Comparison of ENCODE assay signal across 9 cellular contexts in the genomic region with DNA sequence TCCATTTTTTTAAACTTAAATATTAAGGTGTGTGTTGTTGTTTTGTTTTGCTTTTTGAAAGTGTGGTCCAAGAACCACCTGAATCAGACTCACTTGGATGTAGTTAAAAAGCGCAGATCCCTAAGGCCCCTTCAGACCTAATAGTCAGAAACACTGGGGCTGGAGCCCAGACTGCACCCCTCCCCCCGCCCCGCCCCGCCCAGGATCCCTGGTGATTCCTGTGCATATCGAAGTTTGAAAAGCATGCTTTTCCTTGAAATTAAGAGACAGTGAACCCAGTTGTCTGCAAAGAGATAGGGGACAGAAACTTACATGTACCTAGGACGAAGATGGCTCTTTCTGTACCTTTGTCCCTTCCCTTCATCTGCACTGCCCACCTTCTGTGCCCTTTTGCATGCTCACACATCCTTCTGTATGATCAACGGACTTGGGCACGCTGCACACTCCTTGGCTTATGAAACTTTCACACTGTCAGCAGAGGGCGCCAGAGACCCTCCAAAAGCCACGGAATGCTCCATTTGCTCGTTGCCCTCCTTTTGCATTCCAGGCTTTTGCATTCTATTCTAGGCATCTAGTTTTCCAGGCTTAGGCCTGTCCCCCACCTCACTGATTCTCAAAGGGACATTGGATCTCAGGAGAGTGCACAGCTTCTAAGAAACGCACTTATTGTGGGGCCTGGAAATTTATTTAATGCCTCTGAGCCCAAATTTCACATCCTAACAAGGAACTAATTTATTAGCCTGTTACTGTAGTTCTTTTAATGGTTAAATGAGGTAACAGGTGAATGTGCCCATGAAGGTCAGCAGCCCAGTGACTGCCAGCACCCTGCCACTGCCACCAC. TPM values are rescaled to one million over a fixed set of nuclear protein-coding genes. Genes with fewer than 3 reads are reported as not detected.
DNase-seq lines count a peak whose midpoint lies in the region; ATAC-seq and TF ChIP-seq lines count a peak whose summit lies in the region.
"Had no signal": no experiment of that assay in that cellular context is flagged by ENCODE, and none has a peak within 500 bp of the region (broad histone marks: within the 10 kb centered on the region; RNA-seq: fewer than 3 reads in every experiment).

No MANE protein-coding gene starts in this region.

- no peaks in the 10 kb centered on the region for H3K36me3 ChIP-seq in DND-41 (ENCODE audit: insufficient read depth, low read length)
- H3K36me3 ChIP-seq in trophoblast cell (ENCODE audit: control insufficient read depth in 1 of 2, insufficient read depth in 2 of 2, low read length in 2 of 2) = no peaks in the 10 kb centered on the region

- peaks cover 44% of the 10 kb centered on the region for H3K4me1 Mint-ChIP-seq in activated naive CD4-positive, alpha-beta T cell treated with anti-CD3 and anti-CD28 coated beads, Interleukin-2, amount 10 ng/mL, durations not matched to agents 7 days and 5 days

- H3K79me2 ChIP-seq in DND-41 (ENCODE audit: insufficient read depth, low read length) = no peaks in the 10 kb centered on the region
- no peaks in the 10 kb centered on the region for H3K79me2 ChIP-seq in trophoblast cell (ENCODE audit: control insufficient read depth, insufficient read depth, low read length, poor library complexity)

- H2AFZ ChIP-seq in DND-41 (ENCODE audit: low read depth, low read length) (peak overlapping the region; percentile 57; the same call in 1 of the 2 replicates), trophoblast cell (ENCODE audit: insufficient read depth, low read length, poor library complexity) (no peak overlapping the region)

- no peaks in the 10 kb centered on the region for H3K36me3 Mint-ChIP-seq in activated naive CD4-positive, alpha-beta T cell treated with anti-CD3 and anti-CD28 coated beads, Interleukin-2, amount 10 ng/mL, durations not matched to agents 7 days and 5 days

- H3K27ac Mint-ChIP-seq in activated naive CD4-positive, alpha-beta T cell treated with anti-CD3 and anti-CD28 coated beads, Interleukin-2, amount 10 ng/mL, durations not matched to agents 7 days and 5 days = no peak overlapping the region
- H3K27ac Mint-ChIP-seq: activated naive CD8-positive, alpha-beta T cell had no signal

- DNase-seq in DND-41 = peak; percentile 83
- DNase-seq in M059J (ENCODE audit: low read depth) = peak; percentile 75
- peak; percentile 82 for DNase-seq in SK-MEL-5 (ENCODE audit: low read depth, low spot score)
- DNase-seq in activated naive CD4-positive, alpha-beta T cell treated with anti-CD3 and anti-CD28 coated beads, Interleukin-2, amount 10 ng/mL, durations not matched to agents 7 days and 5 days = peak; percentile 83
- peak; percentile 79 for DNase-seq in Right ventricle myocardium inferior (ENCODE audit: missing footprints)
- DNase-seq in trophoblast cell = peak; percentile 77 to 90
- DNase-seq in ureter (ENCODE audit: low spot score) = peak; percentile 85

- H3K27ac ChIP-seq in DND-41 (ENCODE audit: low read length) (peak overlapping the region; percentile 72), trophoblast cell (ENCODE audit: low read depth, low read length) (no peak overlapping the region)

- peak overlapping the region; percentile 28 for H3K4me2 ChIP-seq in DND-41 (ENCODE audit: insufficient read depth, low read length)
- H3K4me2 ChIP-seq in trophoblast cell (ENCODE audit: low read length) = no peak overlapping the region

- H4K20me1 ChIP-seq in DND-41 (ENCODE audit: insufficient read depth, low read length) = no peaks in the 10 kb centered on the region

- in situ Hi-C loops in SK-MEL-5 (cut with HindIII; ENCODE audit: low pct_unique_long_range_greater_than_20kb, low sequenced_read_pairs) = no loop called here

- H2BK5ac ChIP-seq in trophoblast cell (ENCODE audit: low read depth, low read length, poor library complexity) = no peak overlapping the region

- H3K27me3 Mint-ChIP-seq in activated naive CD4-positive, alpha-beta T cell treated with anti-CD3 and anti-CD28 coated beads, Interleukin-2, amount 10 ng/mL, durations not matched to agents 7 days and 5 days = peaks cover 37% of the 10 kb centered on the region
- H3K27me3 Mint-ChIP-seq: activated naive CD8-positive, alpha-beta T cell had no signal

- no peak overlapping the region for H3K18ac ChIP-seq in trophoblast cell (ENCODE audit: low read length)

- H3K4me3 Mint-ChIP-seq in activated naive CD4-positive, alpha-beta T cell treated with anti-CD3 and anti-CD28 coated beads, Interleukin-2, amount 10 ng/mL, durations not matched to agents 7 days and 5 days = no peak overlapping the region
- H3K4me3 Mint-ChIP-seq: activated naive CD8-positive, alpha-beta T cell had no signal

- H3K4me3 ChIP-seq in DND-41 (ENCODE audit: low read depth in 1 of 2, low read length in 2 of 2) (no peak overlapping the region), trophoblast cell (ENCODE audit: low read depth, low read length) (no peak overlapping the region)

- H3K14ac ChIP-seq in trophoblast cell (ENCODE audit: low read length) = no peak overlapping the region

- H3K79me1 ChIP-seq in trophoblast cell (ENCODE audit: low read length) = no peaks in the 10 kb centered on the region

- H3K9me3 ChIP-seq in DND-41 (ENCODE audit: insufficient read depth, low read length, severe bottlenecking) = no peaks in the 10 kb centered on the region
- H3K9me3 ChIP-seq in trophoblast cell (ENCODE audit: insufficient read depth, low read depth, low read length) = peaks cover 6% of the 10 kb centered on the region

- ATAC-seq in DND-41 (ENCODE audit: insufficient read depth, low read depth) = peak; percentile 10; the same call in 1 of the 3 replicates
- ATAC-seq in Right ventricle myocardium inferior = peak; percentile 87
- ATAC-seq in GM21717 (IDR thresholded peaks at IDR 0.05; ENCODE audit: unreplicated experiment) = no peak

- CTCF ChIA-PET in activated naive CD4-positive, alpha-beta T cell treated with anti-CD3 and anti-CD28 coated beads, Interleukin-2, amount 10 ng/mL, durations not matched to agents 7 days and 5 days (lab: Charles Lee) = interaction anchor here (0.8 to 6.9 kb wide), 5 partner anchors 25 to 219 kb away, joined by 3 to 97 read pairs (median 30); no protein-coding TSS in a partner anchor

- TF ChIP-seq CTCF in DND-41 (IDR thresholded peaks at IDR 0.05; ENCODE audit: borderline replicate concordance, extremely low read depth, low read length, poor library complexity, severe bottlenecking) = peak; percentile 94

- intact Hi-C loops in Right ventricle myocardium inferior (cut with DNase I) = loop anchor here (1.0 to 5.0 kb wide), 4 partner anchors 26 to 381 kb away; a partner anchor contains a TSS

- H4K91ac ChIP-seq in trophoblast cell (ENCODE audit: low read depth, low read length) = no peak overlapping the region

- H4K12ac ChIP-seq in trophoblast cell (ENCODE audit: low read depth, low read length) = no peak overlapping the region

- WGBS in trophoblast cell (ENCODE audit: extremely low coverage, insufficient coverage, insufficient read length) = no CpG with 5 or more reads among the region's 12 CpGs

- no peak overlapping the region for H2AK5ac ChIP-seq in trophoblast cell (ENCODE audit: low read length)

- no peak overlapping the region for H2BK120ac ChIP-seq in trophoblast cell (ENCODE audit: insufficient read depth, low read length, poor library complexity)

- H3K9ac ChIP-seq in DND-41 (ENCODE audit: low read depth, low read length) (no peak overlapping the region), trophoblast cell (ENCODE audit: low read length) (no peak overlapping the region)

- no peaks in the 10 kb centered on the region for H3K27me3 ChIP-seq in DND-41 (ENCODE audit: insufficient read depth, low read length, poor library complexity)
- H3K27me3 ChIP-seq in trophoblast cell (ENCODE audit: insufficient read depth, low read length) = no peaks in the 10 kb centered on the region

- no peak overlapping the region for H4K8ac ChIP-seq in trophoblast cell (ENCODE audit: low read depth, low read length)

- no peak overlapping the region for H3K23ac ChIP-seq in trophoblast cell (ENCODE audit: low read length)

- H3K4ac ChIP-seq in trophoblast cell (ENCODE audit: low read depth, low read length) = no peak overlapping the region

- peaks cover 56% of the 10 kb centered on the region for H3K4me1 ChIP-seq in DND-41 (ENCODE audit: insufficient read depth, low read length)
- no peaks in the 10 kb centered on the region for H3K4me1 ChIP-seq in trophoblast cell (ENCODE audit: control insufficient read depth in 1 of 2, insufficient read depth in 2 of 2, low read length in 2 of 2)

- H3K9me3 Mint-ChIP-seq in activated naive CD4-positive, alpha-beta T cell treated with anti-CD3 and anti-CD28 coated beads, Interleukin-2, amount 10 ng/mL, durations not matched to agents 7 days and 5 days = peaks cover 4% of the 10 kb centered on the region

- H2BK12ac ChIP-seq in trophoblast cell (ENCODE audit: low read length) = no peak overlapping the region

RNA-seq across cellular contexts. Expression of a gene that starts 32.8 kb away (rescaled TPM):
- total RNA-seq in M059J (2014; rRNA removed; shearing (Covaris generic)) = 4.6 and 4.8 TPM in 2 replicates
- total RNA-seq in SK-MEL-5 (2014; rRNA removed; shearing (Covaris generic)) = not detected in 2 replicates
- polyA plus RNA-seq in SK-MEL-5 (2015; cell fraction: cytosol; rRNA removed) = 0.04 TPM in 1 of 2 replicates, not detected in the other
- 0.41 and 0.84 TPM in 2 replicates for polyA plus RNA-seq in SK-MEL-5 (2015; cell fraction: nucleus; rRNA removed)
- total RNA-seq in Right ventricle myocardium inferior (24.9 TPM), ureter (136 TPM)
- not detected in 2 replicates for polyA plus RNA-seq in trophoblast cell (2013)
